23 cellular contexts compared by ENCODE assay signal in genomic region chr7:157557263-157557662, GRCh38.
"Had no signal": no experiment of that assay in that cellular context is flagged by ENCODE, and none has a peak within 500 bp of the region (broad histone marks: within the 10 kb centered on the region; RNA-seq: fewer than 3 reads in every experiment).

No MANE protein-coding gene starts in this region.

- H3K4me1 ChIP-seq: ascending aorta, gastroesophageal sphincter had no signal

- H3K4me2 ChIP-seq: hepatocyte had no signal

- DNase-seq: activated CD4-positive, alpha-beta T cell treated with anti-CD3 and anti-CD28 coated beads, Interleukin-2, amount 50 U/mL, for 1 hour; activated CD8-positive, alpha-beta memory T cell treated with anti-CD3 and anti-CD28 coated beads, Interleukin-2, amount 10 ng/mL, durations not matched to agents 7 days and 5 days; activated CD8-positive, alpha-beta T cell treated with anti-CD3 and anti-CD28 coated beads, Interleukin-2, amount 10 ng/mL, durations not matched to agents 7 days and 5 days; activated naive CD8-positive, alpha-beta T cell treated with anti-CD3 and anti-CD28 coated beads, Interleukin-2, amount 10 ng/mL, durations not matched to agents 7 days and 5 days; activated T-cell treated with anti-CD3 and anti-CD28 coated beads, Interleukin-2, amount 50 U/mL, for 48 hours; effector memory CD4-positive, alpha-beta T cell; erythroblast; mammary epithelial cell; naive thymus-derived CD4-positive, alpha-beta T cell; stimulated activated CD4-positive, alpha-beta T cell treated with anti-CD3 and anti-CD28 coated beads, Interleukin-12 subunit alpha, Interleukin-12 subunit beta, amount 100 ng/mL, for 4 hours; stimulated activated CD4-positive, alpha-beta T cell treated with anti-CD3 and anti-CD28 coated beads, Interleukin-4, amount 100 ng/mL, for 1 hour; stimulated activated naive CD8-positive, alpha-beta T cell treated with anti-CD3 and anti-CD28 coated beads, Interleukin-15, Interleukin-2, amounts not matched to agents 100 U/mL and 50 U/mL, for 24 hours; T-helper 17 cell had no signal

- H3K27me3 ChIP-seq: ascending aorta, dorsolateral prefrontal cortex, hepatocyte had no signal

- ATAC-seq: activated CD8-positive, alpha-beta memory T cell treated with anti-CD3 and anti-CD28 coated beads, Interleukin-2, amount 10 ng/mL, durations not matched to agents 7 days and 5 days; activated CD8-positive, alpha-beta T cell treated with anti-CD3 and anti-CD28 coated beads, Interleukin-2, amount 10 ng/mL, durations not matched to agents 7 days and 5 days; gastroesophageal sphincter; left colon; right cardiac atrium; stimulated activated naive CD8-positive, alpha-beta T cell treated with anti-CD3 and anti-CD28 coated beads, Interleukin-15, Interleukin-2, amounts not matched to agents 100 U/mL and 50 U/mL, for 24 hours; T-helper 17 cell had no signal

- H3K4me3 ChIP-seq: ascending aorta, coronary artery, dorsolateral prefrontal cortex, gastroesophageal sphincter, hepatocyte, skin epidermis, thoracic aorta had no signal

- H2AFZ ChIP-seq: hepatocyte had no signal

- H3K36me3 ChIP-seq: ascending aorta, gastroesophageal sphincter, thoracic aorta had no signal

- H3K27ac ChIP-seq: ascending aorta, coronary artery, dorsolateral prefrontal cortex, gastroesophageal sphincter, hepatocyte, skin epidermis, thoracic aorta had no signal

- FAIRE-seq: keratinocyte had no signal

- H3K9me3 ChIP-seq: ascending aorta, gastroesophageal sphincter, thoracic aorta had no signal

- H3K79me2 ChIP-seq: hepatocyte had no signal
